8 cellular contexts compared by ENCODE assay signal in genomic region chr2:3302751-3303582, GRCh38.
DNase-seq lines count a peak whose midpoint lies in the region; ATAC-seq, FAIRE-seq and TF ChIP-seq lines count a peak whose summit lies in the region.

No MANE protein-coding gene starts in this region.

- H3K36me3 ChIP-seq in breast epithelium, result no peaks in the 10 kb centered on the region
- H3K36me3 ChIP-seq in trophoblast cell (ENCODE audit: control insufficient read depth in 1 of 2, insufficient read depth in 2 of 2, low read length in 2 of 2), result peaks cover 0 to 2% of the 10 kb centered on the region in 2 experiments

- no peak overlapping the region for H3K4me3 Mint-ChIP-seq in MCF 10A (ENCODE audit: unreplicated experiment)

- peak overlapping the region; percentile 3 for H3K4ac ChIP-seq in trophoblast cell (ENCODE audit: low read depth, low read length)

- H3K36me3 Mint-ChIP-seq in MCF 10A (ENCODE audit: insufficient read depth, unreplicated experiment), result peaks cover 4% of the 10 kb centered on the region

- peak overlapping the region; percentile 85 for H3K18ac ChIP-seq in trophoblast cell (ENCODE audit: low read length)

- FAIRE-seq in GM12892 (lab: Jason Lieb, UNC), result no peak

- peak overlapping the region; percentile 85 for H4K91ac ChIP-seq in trophoblast cell (ENCODE audit: low read depth, low read length)

- H3K9me3 Mint-ChIP-seq in MCF 10A (ENCODE audit: unreplicated experiment), result no peaks in the 10 kb centered on the region

- H2BK120ac ChIP-seq in trophoblast cell (ENCODE audit: insufficient read depth, low read length, poor library complexity), result peak overlapping the region; percentile 48

- peak overlapping the region; percentile 55 for H4K8ac ChIP-seq in trophoblast cell (ENCODE audit: low read depth, low read length)

- H3K4me1 ChIP-seq in breast epithelium (no peaks in the 10 kb centered on the region), trophoblast cell (ENCODE audit: control insufficient read depth in 1 of 2, insufficient read depth in 2 of 2, low read length in 2 of 2) (peaks cover 9 to 12% of the 10 kb centered on the region in 2 experiments)

- TF ChIP-seq POLR2A in breast epithelium (IDR thresholded peaks at IDR 0.05) (no peak), GM12892 (IDR thresholded peaks at IDR 0.05; ENCODE audit: low read depth, low read length) (no peak)

- no peak overlapping the region for H3K9ac ChIP-seq in trophoblast cell (ENCODE audit: low read length)

- peak; percentile 23 for ATAC-seq in esophagus mucosa

- BruUV-seq in MCF 10A (replicated peaks; lab: Mats Ljungman, UMichigan), result no TSS peak

- no CpG with 5 or more reads among the region's 25 CpGs for WGBS in trophoblast cell (ENCODE audit: extremely low coverage, insufficient coverage, insufficient read length)

- no peak overlapping the region for H3K27ac Mint-ChIP-seq in MCF 10A (ENCODE audit: low read depth, unreplicated experiment)

- no peaks in the 10 kb centered on the region for H3K4me1 Mint-ChIP-seq in MCF 10A (ENCODE audit: insufficient read depth, unreplicated experiment)

- peak overlapping the region; percentile 15 for H4K12ac ChIP-seq in trophoblast cell (ENCODE audit: low read depth, low read length)

- peak overlapping the region; percentile 13 for H3K4me2 ChIP-seq in trophoblast cell (ENCODE audit: low read length)

- CTCF ChIA-PET in MCF 10A (lab: Yijun Ruan, JAX), result interaction anchor here (0.6 to 1.8 kb wide), 10 partner anchors 9 to 1072 kb away, joined by 3 to 5 read pairs (median 3); no protein-coding TSS in a partner anchor

- H3K9me3 ChIP-seq in breast epithelium (no peaks in the 10 kb centered on the region), trophoblast cell (ENCODE audit: insufficient read depth, low read depth, low read length) (peaks cover 2% of the 10 kb centered on the region)

- H3K14ac ChIP-seq in trophoblast cell (ENCODE audit: low read length), result peak overlapping the region; percentile 73

- H2BK5ac ChIP-seq in trophoblast cell (ENCODE audit: low read depth, low read length, poor library complexity), result peak overlapping the region; percentile 34

- no peak for DNase-seq in breast epithelium (ENCODE audit: low spot score in 2 of 2)
- DNase-seq in MCF 10A (ENCODE audit: unreplicated experiment), result no peak
- DNase-seq in NCI-H2029 treated with DMSO at 0.1 percent for 48 hours (lab: John Stamatoyannopoulos, UW), result peak; percentile 8
- DNase-seq in trophoblast cell, result no peak
- no peak for DNase-seq in pons (ENCODE audit: low spot score)
- no peak for DNase-seq in activated effector memory CD4-positive, alpha-beta T cell treated with Interleukin-2 at 50 U/mL for 16 hours
- DNase-seq in GM12892 (ENCODE audit: insufficient read length), result no peak

- H3K27ac ChIP-seq in breast epithelium (no peak overlapping the region), trophoblast cell (ENCODE audit: low read depth, low read length) (peak overlapping the region; percentile 0)

- intact Hi-C loops in breast epithelium (cut with DNase I; ENCODE audit: low total_unique reads) (no loop called here), MCF 10A (cut with micrococcal nuclease) (loop anchor here (5.0 to 10.0 kb wide), 2 partner anchors 226 to 1448 kb away; no protein-coding TSS in a partner anchor)

- H3K79me2 ChIP-seq in trophoblast cell (ENCODE audit: control insufficient read depth, insufficient read depth, low read length, poor library complexity), result peaks cover 3% of the 10 kb centered on the region

- POLR2A ChIA-PET in MCF 10A (lab: Yijun Ruan, JAX), result no interaction called here

- H3K27me3 Mint-ChIP-seq in MCF 10A (ENCODE audit: insufficient read depth, unreplicated experiment), result no peaks in the 10 kb centered on the region

- H3K27me3 ChIP-seq in breast epithelium (no peaks in the 10 kb centered on the region), trophoblast cell (ENCODE audit: insufficient read depth, low read length) (no peaks in the 10 kb centered on the region)

- H2BK12ac ChIP-seq in trophoblast cell (ENCODE audit: low read length), result peak overlapping the region; percentile 29

- TF ChIP-seq CTCF in breast epithelium (IDR thresholded peaks at IDR 0.05) (no peak), MCF 10A (IDR thresholded peaks at IDR 0.05; ENCODE audit: unreplicated experiment) (no peak)

- peaks cover 6% of the 10 kb centered on the region for H3K79me1 ChIP-seq in trophoblast cell (ENCODE audit: low read length)

- peak overlapping the region; percentile 19 for H2AK5ac ChIP-seq in trophoblast cell (ENCODE audit: low read length)

- H2AFZ ChIP-seq in trophoblast cell (ENCODE audit: insufficient read depth, low read length, poor library complexity), result peak overlapping the region; percentile 19

- H3K4me3 ChIP-seq in breast epithelium (peak overlapping the region; percentile 14 to 47 (median 32)), trophoblast cell (ENCODE audit: low read depth, low read length) (no peak overlapping the region)

- no peak overlapping the region for H3K23ac ChIP-seq in trophoblast cell (ENCODE audit: low read length)
